ENCODE assay signal across 8 cellular contexts in the genomic region with DNA sequence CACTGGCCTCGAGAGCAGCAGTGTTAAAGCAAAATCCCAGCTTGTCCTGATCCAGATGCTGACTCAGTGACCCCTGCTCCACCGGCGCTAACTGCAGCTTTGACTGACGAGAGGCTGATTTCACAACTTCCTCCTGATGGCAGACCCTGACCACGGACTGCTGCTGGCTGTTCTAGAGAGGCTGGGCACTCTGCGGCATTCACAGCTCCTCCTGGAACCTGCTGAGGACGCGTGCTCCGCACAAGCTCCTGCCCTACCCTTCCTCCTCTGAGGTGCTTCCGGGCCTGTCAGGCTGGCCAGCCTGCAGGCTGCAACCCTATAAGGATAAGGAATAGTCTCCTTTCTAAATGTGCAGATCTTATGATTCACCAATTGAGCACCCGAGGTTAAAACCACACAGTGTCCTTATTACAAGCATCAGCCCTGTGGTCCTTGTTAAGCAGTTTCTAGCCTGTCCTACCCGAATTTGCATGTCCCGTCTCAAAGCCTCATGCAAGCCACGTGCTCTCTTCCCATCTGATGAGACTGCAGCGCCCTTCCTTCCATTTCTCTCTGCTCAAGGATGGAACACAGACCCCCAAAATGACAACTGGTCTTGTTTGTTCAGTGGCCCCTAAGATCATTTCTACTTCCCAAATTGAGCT. TPM values are rescaled to one million over a fixed set of nuclear protein-coding genes. Genes with fewer than 3 reads are reported as not detected.
DNase-seq lines count a peak whose midpoint lies in the region; ATAC-seq and TF ChIP-seq lines count a peak whose summit lies in the region.

No MANE protein-coding gene starts in this region.

- no peaks in the 10 kb centered on the region for H3K9me3 ChIP-seq in CD4-positive, alpha-beta memory T cell (ENCODE audit: control insufficient read depth in 1 of 2, low read length in 2 of 2)
- H3K9me3 ChIP-seq in Caco-2: no peaks in the 10 kb centered on the region

- peaks cover 60 to 85% of the 10 kb centered on the region in 2 donors for H3K36me3 Mint-ChIP-seq in CD4-positive, alpha-beta memory T cell
- peaks cover 93% of the 10 kb centered on the region for H3K36me3 Mint-ChIP-seq in dendritic cell treated with granulocyte-macrophage colony-stimulating factor and Interleukin-4, amounts not matched to agents 40 ng/mL and 50 ng/mL, for 4 days (ENCODE audit: low read depth)
- H3K36me3 Mint-ChIP-seq in natural killer cell (peaks cover 13% of the 10 kb centered on the region), Caco-2 (ENCODE audit: insufficient read depth, unreplicated experiment) (peaks cover 82% of the 10 kb centered on the region)

- no TSS peak for BruUV-seq in Caco-2 (replicated peaks; lab: Mats Ljungman, UMichigan)

- no peak overlapping the region for H3K4me3 Mint-ChIP-seq in CD4-positive, alpha-beta memory T cell
- H3K4me3 Mint-ChIP-seq in dendritic cell treated with granulocyte-macrophage colony-stimulating factor and Interleukin-4, amounts not matched to agents 40 ng/mL and 50 ng/mL, for 4 days: peak overlapping the region; percentile 27
- H3K4me3 Mint-ChIP-seq in natural killer cell (no peak overlapping the region), Caco-2 (ENCODE audit: unreplicated experiment) (no peak overlapping the region)

- DNase-seq in CD4-positive, alpha-beta memory T cell: no peak
- DNase-seq in NOMO-1 treated with DMSO at 0.1 percent for 48 hours (lab: John Stamatoyannopoulos, UW; ENCODE audit: unreplicated experiment) (peak; percentile 75), natural killer cell (no peak), NCI-H510A treated with DMSO at 0.1 percent for 48 hours (lab: John Stamatoyannopoulos, UW) (no peak), Caco-2 (no peak), erythroblast (lab: John Stamatoyannopoulos, UW) (no peak)

- no peak overlapping the region for H3K4me3 ChIP-seq in CD4-positive, alpha-beta memory T cell (ENCODE audit: low read length in 2 of 2)
- H3K4me3 ChIP-seq in Caco-2 (ENCODE audit: low read depth, low read length): no peak overlapping the region

- CTCF ChIA-PET in CD4-positive, alpha-beta memory T cell (lab: Charles Lee; ENCODE audit: partially characterized antibody): interaction anchor here (1.8 kb wide), 1 partner anchor 236 kb away, joined by 5 read pairs; no protein-coding TSS in a partner anchor
- CTCF ChIA-PET in Caco-2 (lab: Charles Lee): no interaction called here

- POLR2A ChIA-PET in CD4-positive, alpha-beta memory T cell (lab: Charles Lee; ENCODE audit: partially characterized antibody): no interaction called here
- POLR2A ChIA-PET in Caco-2 (lab: Charles Lee): interaction anchor here (1.0 kb wide), 1 partner anchor 35 kb away, joined by 3 read pairs; a partner anchor contains a TSS

- peak in 2 of 3 donors; percentile 60 to 73 for ATAC-seq in natural killer cell
- ATAC-seq in HG02588 (IDR thresholded peaks at IDR 0.05; ENCODE audit: unreplicated experiment): no peak

- H3K27ac ChIP-seq in CD4-positive, alpha-beta memory T cell (ENCODE audit: low read depth, low read length): no peak overlapping the region

- H3K27ac Mint-ChIP-seq in CD4-positive, alpha-beta memory T cell: peak overlapping the region in 4 of 7 donors; percentile 5 to 62 (median 40)
- H3K27ac Mint-ChIP-seq in dendritic cell treated with granulocyte-macrophage colony-stimulating factor and Interleukin-4, amounts not matched to agents 40 ng/mL and 50 ng/mL, for 4 days: peak overlapping the region; percentile 64
- H3K27ac Mint-ChIP-seq in natural killer cell: peak overlapping the region; percentile 67
- H3K27ac Mint-ChIP-seq in Caco-2 (ENCODE audit: unreplicated experiment): no peak overlapping the region

- no peaks in the 10 kb centered on the region for H3K27me3 ChIP-seq in CD4-positive, alpha-beta memory T cell (ENCODE audit: insufficient read depth, low read length)
- no peaks in the 10 kb centered on the region for H3K27me3 ChIP-seq in Caco-2 (replicated peaks; ENCODE audit: control insufficient read depth, insufficient read depth, low read length)

- TF ChIP-seq POLR2A in erythroblast (IDR thresholded peaks at IDR 0.05; ENCODE audit: low read length): no peak

- TF ChIP-seq CTCF in natural killer cell (IDR thresholded peaks at IDR 0.05) (no peak), Caco-2 (IDR thresholded peaks at IDR 0.05; ENCODE audit: insufficient read depth in 1 of 2, low read depth in 1 of 2, low read length in 1 of 2, severe bottlenecking in 1 of 2, unreplicated experiment in 1 of 2) (no peak)

- intact Hi-C loops in CD4-positive, alpha-beta memory T cell (cut with micrococcal nuclease): no loop called here
- intact Hi-C loops in dendritic cell treated with granulocyte-macrophage colony-stimulating factor and Interleukin-4, amounts not matched to agents 40 ng/mL and 50 ng/mL, for 4 days (cut with micrococcal nuclease): loop anchor here (5.0 kb wide), 1 partner anchor 43 kb away; no protein-coding TSS in a partner anchor
- intact Hi-C loops in natural killer cell (cut with micrococcal nuclease) (no loop called here), Caco-2 (cut with micrococcal nuclease; ENCODE audit: unreplicated experiment) (no loop called here)

- no peaks in the 10 kb centered on the region for H3K4me1 ChIP-seq in CD4-positive, alpha-beta memory T cell (ENCODE audit: insufficient read depth, low read length)
- H3K4me1 ChIP-seq in Caco-2: no peaks in the 10 kb centered on the region

- no peaks in the 10 kb centered on the region for H3K4me1 Mint-ChIP-seq in CD4-positive, alpha-beta memory T cell
- H3K4me1 Mint-ChIP-seq in dendritic cell treated with granulocyte-macrophage colony-stimulating factor and Interleukin-4, amounts not matched to agents 40 ng/mL and 50 ng/mL, for 4 days (ENCODE audit: low read depth): peaks cover 21% of the 10 kb centered on the region
- H3K4me1 Mint-ChIP-seq in natural killer cell (peaks cover 8 to 12% of the 10 kb centered on the region in 2 donors), Caco-2 (ENCODE audit: low read depth, unreplicated experiment) (peaks cover 7% of the 10 kb centered on the region)

- peaks cover 0 to 3% (median 0%) of the 10 kb centered on the region in 8 donors for H3K9me3 Mint-ChIP-seq in CD4-positive, alpha-beta memory T cell
- no peaks in the 10 kb centered on the region for H3K9me3 Mint-ChIP-seq in dendritic cell treated with granulocyte-macrophage colony-stimulating factor and Interleukin-4, amounts not matched to agents 40 ng/mL and 50 ng/mL, for 4 days
- H3K9me3 Mint-ChIP-seq in natural killer cell (no peaks in the 10 kb centered on the region), Caco-2 (ENCODE audit: unreplicated experiment) (no peaks in the 10 kb centered on the region)

- peaks cover 76% of the 10 kb centered on the region for H3K36me3 ChIP-seq in CD4-positive, alpha-beta memory T cell (ENCODE audit: insufficient read depth, low read length)
- H3K36me3 ChIP-seq in Caco-2 (ENCODE audit: control insufficient read depth, insufficient read depth, low read length): peaks cover 3% of the 10 kb centered on the region

- no peaks in the 10 kb centered on the region for H3K27me3 Mint-ChIP-seq in CD4-positive, alpha-beta memory T cell
- H3K27me3 Mint-ChIP-seq in dendritic cell treated with granulocyte-macrophage colony-stimulating factor and Interleukin-4, amounts not matched to agents 40 ng/mL and 50 ng/mL, for 4 days: no peaks in the 10 kb centered on the region
- H3K27me3 Mint-ChIP-seq in natural killer cell (ENCODE audit: low read depth in 2 of 2) (no peaks in the 10 kb centered on the region), Caco-2 (ENCODE audit: insufficient read depth, unreplicated experiment) (no peaks in the 10 kb centered on the region)

RNA-seq across cellular contexts. Expression of a gene that starts 35.5 kb away (rescaled TPM):
- 10 to 100 TPM; 15.0 to 17.9 TPM for total RNA-seq in CD4-positive, alpha-beta memory T cell
- 10 to 100 TPM in 1 of 2 donors, 1 to 10 TPM in 1; 7.2 to 12.9 TPM for polyA plus RNA-seq in CD4-positive, alpha-beta memory T cell
- 10 to 100 TPM in 2 of 3 donors, 1 to 10 TPM in 1; 8.8 to 14.8 (median 14.1) TPM for total RNA-seq in natural killer cell
- total RNA-seq in Caco-2 (2022): 67.3 and 67.6 TPM in 2 replicates
